In genomic region chr5:107805166-107805565, GRCh38 we compare ENCODE assay signal across 17 cellular contexts.
A peak's percentile ranks its signal among the peaks of the same experiment; 100 is the strongest.
DNase-seq lines count a peak whose midpoint lies in the region; ATAC-seq lines count a peak whose summit lies in the region.
"Had no signal": no experiment of that assay in that cellular context is flagged by ENCODE, and none has a peak within 500 bp of the region (broad histone marks: within the 10 kb centered on the region; RNA-seq: fewer than 3 reads in every experiment).

No MANE protein-coding gene starts in this region.

- H3K9me3 ChIP-seq in iPS-18c (ENCODE audit: control insufficient read depth, insufficient read depth, low read length), result no peaks in the 10 kb centered on the region
- H3K9me3 ChIP-seq: HAP-1, Peyer's patch had no signal

- DNase-seq in HT1080 (ENCODE audit: low read depth) (peak; percentile 9), NCI-H2227 (lab: John Stamatoyannopoulos, UW; ENCODE audit: unreplicated experiment) (peak; percentile 17), SK-N-DZ (ENCODE audit: low spot score) (peak; percentile 42), dermis blood vessel endothelial cell (no peak)
- DNase-seq: C1 segment of cervical spinal cord, EL, NCI-H2029 treated with DMSO at 0.1 percent for 48 hours, NCI-H446, NCI-H774, Peyer's patch, T-helper 1 cell had no signal

- H3K4me3 ChIP-seq in iPS-18c (ENCODE audit: insufficient read depth, low read depth, low read length), result 0 out of 2 replicates have a peak overlapping the region, but pooled peaks have one; percentile 17
- H3K4me3 ChIP-seq: HAP-1, Peyer's patch had no signal

- ATAC-seq in HG02840 (IDR thresholded peaks at IDR 0.05; ENCODE audit: low FRiP score, unreplicated experiment) (no peak), HG02870 (IDR thresholded peaks at IDR 0.05; ENCODE audit: unreplicated experiment) (no peak)
- ATAC-seq: Right ventricle myocardium inferior, SK-N-SH treated with all-trans-retinoic acid at 6 μM for 48 hours had no signal
